In the genomic region with DNA sequence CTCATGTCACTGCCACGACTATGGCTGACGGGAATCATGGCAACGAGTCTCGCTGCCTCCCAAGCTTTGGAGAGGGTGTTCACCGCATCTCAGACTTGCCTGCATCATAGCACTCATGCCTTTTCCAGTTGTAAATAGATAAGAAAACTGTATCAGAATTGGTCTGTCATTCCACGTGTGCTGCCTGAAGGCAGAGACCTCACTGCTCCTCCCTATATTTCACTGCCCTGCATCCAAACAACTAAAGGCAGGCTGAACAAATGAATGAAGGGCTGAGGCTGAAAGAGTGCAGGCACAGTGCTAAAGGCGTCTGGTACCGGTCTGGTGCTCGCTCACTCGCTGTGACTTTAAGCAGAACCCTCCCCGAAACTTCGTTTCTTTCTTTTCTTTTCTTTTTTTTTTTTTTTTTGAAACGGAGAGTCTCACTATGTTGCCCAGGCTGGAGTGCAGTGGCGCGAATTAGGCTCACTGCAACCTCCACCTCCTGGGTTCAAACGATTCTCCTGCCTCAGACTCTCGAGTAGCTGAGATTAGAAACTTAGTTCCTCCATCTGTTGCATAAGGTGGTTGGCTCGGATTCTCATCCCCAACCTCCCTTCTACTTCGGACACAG, we compare ENCODE assay signal across 8 cellular contexts. TPM values are rescaled to one million over a fixed set of nuclear protein-coding genes. Genes with fewer than 3 reads are reported as not detected.
DNase-seq lines count a peak whose midpoint lies in the region; TF ChIP-seq lines count a peak whose summit lies in the region.

No MANE protein-coding gene starts in this region.

- TF ChIP-seq CTCF in MCF 10A (IDR thresholded peaks at IDR 0.05; ENCODE audit: unreplicated experiment), result no peak

- H3K9me3 Mint-ChIP-seq in MCF 10A (ENCODE audit: unreplicated experiment), result no peaks in the 10 kb centered on the region

- no peak overlapping the region for H2BK15ac ChIP-seq in mesendoderm (replicated peaks; ENCODE audit: low read depth)

- peaks cover 5% of the 10 kb centered on the region for H3K4me1 Mint-ChIP-seq in MCF 10A (ENCODE audit: insufficient read depth, unreplicated experiment)

- H2BK5ac ChIP-seq in mesendoderm (ENCODE audit: low read length), result no peak overlapping the region

- no peaks in the 10 kb centered on the region for H3K27me3 Mint-ChIP-seq in MCF 10A (ENCODE audit: insufficient read depth, unreplicated experiment)

- H3K36me3 ChIP-seq in HUES48 (ENCODE audit: control insufficient read depth, insufficient read depth, low read length) (peaks cover 3% of the 10 kb centered on the region), mesendoderm (ENCODE audit: control insufficient read depth, insufficient read depth, low read length) (no peaks in the 10 kb centered on the region)

- no peak overlapping the region for H2BK120ac ChIP-seq in mesendoderm (ENCODE audit: low read depth, low read length)

- H3K4ac ChIP-seq in mesendoderm (ENCODE audit: low read depth, low read length), result no peak overlapping the region

- H3K56ac ChIP-seq in mesendoderm (ENCODE audit: low read length), result peak overlapping the region; percentile 96

- intact Hi-C loops in MCF 10A (cut with micrococcal nuclease), result loop anchor here (1.0 kb wide), 1 partner anchor 150 kb away; no protein-coding TSS in a partner anchor

- POLR2A ChIA-PET in MCF 10A (lab: Yijun Ruan, JAX), result interaction anchor here (0.6 to 3.9 kb wide), 28 partner anchors 10 to 1039 kb away, joined by 3 to 56 read pairs (median 4); partner anchors contain the start of genes HECTD3, KIF2C, MUTYH and RPS8

- peaks cover 9% of the 10 kb centered on the region for H3K36me3 Mint-ChIP-seq in MCF 10A (ENCODE audit: insufficient read depth, unreplicated experiment)

- CTCF ChIA-PET in MCF 10A (lab: Yijun Ruan, JAX), result interaction anchor here (0.6 to 2.2 kb wide), 7 partner anchors 28 to 192 kb away, joined by 3 to 10 read pairs (median 4); no protein-coding TSS in a partner anchor

- H3K9me3 ChIP-seq in HUES48 (ENCODE audit: control insufficient read depth, insufficient read depth, low read length), result no peaks in the 10 kb centered on the region

- no peak overlapping the region for H3K18ac ChIP-seq in mesendoderm (ENCODE audit: low read length)

- H3K79me2 ChIP-seq in mesendoderm (ENCODE audit: control insufficient read depth, insufficient read depth, low read length), result peaks cover 3% of the 10 kb centered on the region

- H2AK5ac ChIP-seq in mesendoderm (ENCODE audit: low read length), result no peak overlapping the region

- H3K4me3 ChIP-seq in HUES48 (ENCODE audit: low read depth, low read length), result peak overlapping the region; percentile 94
- peak overlapping the region; percentile 68 for H3K4me3 ChIP-seq in mesendoderm (ENCODE audit: low read length)

- peak overlapping the region; percentile 61 for H3K4me2 ChIP-seq in mesendoderm (ENCODE audit: low read length)

- H3K79me1 ChIP-seq in mesendoderm (ENCODE audit: low read length), result peaks cover 6% of the 10 kb centered on the region

- no peaks in the 10 kb centered on the region for H3K27me3 ChIP-seq in HUES48 (ENCODE audit: control insufficient read depth, insufficient read depth, low read length)
- H3K27me3 ChIP-seq in mesendoderm (ENCODE audit: insufficient read depth, low read length, poor library complexity), result no peaks in the 10 kb centered on the region

- no peak overlapping the region for H3K27ac ChIP-seq in HUES48 (ENCODE audit: low read depth, low read length)
- H3K27ac ChIP-seq in mesendoderm (ENCODE audit: low read depth, low read length), result no peak overlapping the region

- peak; percentile 46 to 63 for DNase-seq in NCI-H524 (lab: John Stamatoyannopoulos, UW)
- DNase-seq in NCI-H524 treated with DMSO at 0.1 percent for 48 hours (lab: John Stamatoyannopoulos, UW), result no peak
- peak; percentile 8 for DNase-seq in MCF 10A (ENCODE audit: unreplicated experiment)
- DNase-seq in mesendoderm, result no peak
- DNase-seq in stimulated activated CD4-positive, alpha-beta T cell treated with anti-CD3 and anti-CD28 coated beads, Interleukin-15, amount 100 ng/mL, for 24 hours, result no peak
- DNase-seq in HuH-7 (ENCODE audit: low spot score), result no peak
- DNase-seq in NCI-H526 (lab: John Stamatoyannopoulos, UW), result no peak

- peak overlapping the region; percentile 46; the same call in 1 of the 2 replicates for H3K9ac ChIP-seq in HUES48 (ENCODE audit: low read depth, low read length)
- H3K9ac ChIP-seq in mesendoderm (ENCODE audit: low read length), result peak overlapping the region; percentile 92

- H3K27ac Mint-ChIP-seq in MCF 10A (ENCODE audit: low read depth, unreplicated experiment), result peak overlapping the region; percentile 40

- TSS peak; percentile 67 for BruUV-seq in MCF 10A (replicated peaks; lab: Mats Ljungman, UMichigan)

- WGBS in mesendoderm (ENCODE audit: extremely low coverage, insufficient coverage, low lambda C conversion rate), result no CpG with 5 or more reads among the region's 19 CpGs

- no peak overlapping the region for H4K5ac ChIP-seq in mesendoderm (ENCODE audit: low read length)

- peaks cover 8% of the 10 kb centered on the region; the same call in 1 of the 2 replicates for H3K4me1 ChIP-seq in HUES48 (ENCODE audit: control insufficient read depth, insufficient read depth, low read length)
- H3K4me1 ChIP-seq in mesendoderm (ENCODE audit: control insufficient read depth, low read depth, low read length), result no peaks in the 10 kb centered on the region

- H3K4me3 Mint-ChIP-seq in MCF 10A (ENCODE audit: unreplicated experiment), result peak overlapping the region; percentile 90

- H4K8ac ChIP-seq in mesendoderm (ENCODE audit: low read depth, low read length), result no peak overlapping the region

- no peak overlapping the region for H3K23ac ChIP-seq in mesendoderm (ENCODE audit: low read length)

RNA-seq across cellular contexts. Expression of gene EIF2B3, which starts 0.5 kb away (rescaled TPM):
- total RNA-seq in MCF 10A (2022), result 49.4 and 55.5 TPM in 2 replicates
- 30.8 TPM for polyA plus RNA-seq in mesendoderm (2013, experiment 1 of 2)
- polyA plus RNA-seq in mesendoderm (2013, experiment 2 of 2), result 32.0 TPM

RNA-seq across cellular contexts. Expression of gene HECTD3, which starts 25.3 kb away (rescaled TPM):
- total RNA-seq in MCF 10A (2022), result 20.2 and 29.2 TPM in 2 replicates
- polyA plus RNA-seq in mesendoderm (2013, experiment 1 of 2), result 29.5 TPM
- polyA plus RNA-seq in mesendoderm (2013, experiment 2 of 2), result 29.1 TPM

RNA-seq across cellular contexts. Expression of gene UROD, which starts 26.2 kb away (rescaled TPM):
- total RNA-seq in MCF 10A (2022), result 76.9 and 84.7 TPM in 2 replicates
- 189 TPM for polyA plus RNA-seq in mesendoderm (2013, experiment 1 of 2)
- polyA plus RNA-seq in mesendoderm (2013, experiment 2 of 2), result 184 TPM

Comparison
In these comparisons a context has a peak if more than half of its experiments do, and no peak if none do; other contexts are left out.
1. DNase-seq: peak in NCI-H524 (2 of 2) and MCF 10A (single experiment); none in NCI-H524 treated with DMSO at 0.1 percent for 48 hours (single experiment), mesendoderm (single experiment), stimulated activated CD4-positive, alpha-beta T cell treated with anti-CD3 and anti-CD28 coated beads, Interleukin-15, amount 100 ng/mL, for 24 hours (single experiment), HuH-7 (single experiment) and NCI-H526 (0 of 2).